17 cellular contexts compared by ENCODE assay signal in the genomic region with DNA sequence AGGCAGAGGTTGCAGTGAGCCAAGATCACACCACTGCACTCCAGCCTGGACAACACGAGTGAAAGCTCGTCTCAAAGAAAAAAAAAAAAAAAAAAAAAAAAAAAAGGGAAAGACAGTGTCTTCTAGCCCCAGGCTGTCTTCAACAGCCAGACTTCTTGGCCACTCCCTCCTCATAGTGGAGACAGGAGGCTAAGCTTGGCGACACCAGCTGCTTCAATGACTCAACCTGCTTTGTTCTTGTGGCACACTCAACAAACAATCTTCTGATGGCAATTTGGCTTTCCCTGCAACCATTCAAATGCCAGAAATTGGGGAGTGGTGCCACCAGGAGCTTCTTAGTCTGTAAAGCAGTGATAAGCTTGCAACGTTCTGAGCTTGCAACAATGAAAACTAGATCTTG.
"Had no signal": no experiment of that assay in that cellular context is flagged by ENCODE, and none has a peak within 500 bp of the region (broad histone marks: within the 10 kb centered on the region; RNA-seq: fewer than 3 reads in every experiment).

No MANE protein-coding gene starts in this region.

- H3K27ac Mint-ChIP-seq: activated naive CD8-positive, alpha-beta T cell treated with anti-CD3 and anti-CD28 coated beads, Interleukin-2, amount 50 U/mL, for 24 hours; activated T-helper 17 cell treated with anti-CD3 and anti-CD28 coated beads, Interleukin-2, amount 50 U/mL, for 72 hours; naive thymus-derived CD8-positive, alpha-beta T cell; stimulated activated memory B cell treated with anti-CD40 and anti-IgM and Interleukin-4, amounts not matched to agents 10 μg/mL and 1 μg/mL and 100 μg/mL, for 72 hours had no signal

- ATAC-seq: activated naive CD8-positive, alpha-beta T cell treated with anti-CD3 and anti-CD28 coated beads, Interleukin-2, amount 50 U/mL, for 24 hours; activated T-helper 17 cell treated with anti-CD3 and anti-CD28 coated beads, Interleukin-2, amount 50 U/mL, for 72 hours; gastrocnemius medialis; heart left ventricle; naive thymus-derived CD8-positive, alpha-beta T cell; stimulated activated memory B cell treated with anti-CD40 and anti-IgM and Interleukin-4, amounts not matched to agents 10 μg/mL and 1 μg/mL and 100 μg/mL, for 72 hours had no signal

- H3K9me3 Mint-ChIP-seq: activated naive CD8-positive, alpha-beta T cell treated with anti-CD3 and anti-CD28 coated beads, Interleukin-2, amount 50 U/mL, for 24 hours; activated T-helper 17 cell treated with anti-CD3 and anti-CD28 coated beads, Interleukin-2, amount 50 U/mL, for 72 hours had no signal

- H3K36me3 ChIP-seq: gastrocnemius medialis, heart left ventricle, neutrophil, thyroid gland, vagina had no signal

- H3K27me3 ChIP-seq: gastrocnemius medialis, neutrophil, thyroid gland, vagina had no signal

- H3K27ac ChIP-seq: gastrocnemius medialis, heart left ventricle, neutrophil, thyroid gland, vagina had no signal

- H3K4me1 Mint-ChIP-seq: activated naive CD8-positive, alpha-beta T cell treated with anti-CD3 and anti-CD28 coated beads, Interleukin-2, amount 50 U/mL, for 24 hours; activated T-helper 17 cell treated with anti-CD3 and anti-CD28 coated beads, Interleukin-2, amount 50 U/mL, for 72 hours; naive thymus-derived CD8-positive, alpha-beta T cell; stimulated activated memory B cell treated with anti-CD40 and anti-IgM and Interleukin-4, amounts not matched to agents 10 μg/mL and 1 μg/mL and 100 μg/mL, for 72 hours had no signal

- H3K27me3 Mint-ChIP-seq: activated naive CD8-positive, alpha-beta T cell treated with anti-CD3 and anti-CD28 coated beads, Interleukin-2, amount 50 U/mL, for 24 hours; stimulated activated memory B cell treated with anti-CD40 and anti-IgM and Interleukin-4, amounts not matched to agents 10 μg/mL and 1 μg/mL and 100 μg/mL, for 72 hours had no signal

- H3K9me3 ChIP-seq: gastrocnemius medialis, heart left ventricle, neutrophil, thyroid gland, vagina had no signal

- FAIRE-seq: endothelial cell of umbilical vein had no signal

- DNase-seq: activated CD4-positive, CD25-positive, alpha-beta regulatory T cell treated with anti-CD3 and anti-CD28 coated beads, Interleukin-2, amount 50 U/mL, for 72 hours; activated naive CD4-positive, alpha-beta T cell treated with Interleukin-2 at 50 U/mL for 16 hours; activated naive CD8-positive, alpha-beta T cell treated with anti-CD3 and anti-CD28 coated beads, Interleukin-2, amount 50 U/mL, for 24 hours; aorta; cortex of kidney; effector CD8-positive, alpha-beta T cell; gastrocnemius medialis; heart left ventricle; naive thymus-derived CD8-positive, alpha-beta T cell; stimulated activated CD4-positive, alpha-beta T cell treated with anti-CD3 and anti-CD28 coated beads, Interleukin-2, amount 100 ng/mL, for 48 hours; T-helper 9 cell; thyroid gland had no signal

- H3K36me3 Mint-ChIP-seq: naive thymus-derived CD8-positive, alpha-beta T cell; stimulated activated memory B cell treated with anti-CD40 and anti-IgM and Interleukin-4, amounts not matched to agents 10 μg/mL and 1 μg/mL and 100 μg/mL, for 72 hours had no signal

- H3K4me1 ChIP-seq: gastrocnemius medialis, vagina had no signal

- H3K4me3 ChIP-seq: gastrocnemius medialis, heart left ventricle, thyroid gland, vagina had no signal

- H3K4me3 Mint-ChIP-seq: activated naive CD8-positive, alpha-beta T cell treated with anti-CD3 and anti-CD28 coated beads, Interleukin-2, amount 50 U/mL, for 24 hours; activated T-helper 17 cell treated with anti-CD3 and anti-CD28 coated beads, Interleukin-2, amount 50 U/mL, for 72 hours; naive thymus-derived CD8-positive, alpha-beta T cell; stimulated activated memory B cell treated with anti-CD40 and anti-IgM and Interleukin-4, amounts not matched to agents 10 μg/mL and 1 μg/mL and 100 μg/mL, for 72 hours had no signal
